Comparison of ENCODE assay signal across 1 cellular context in genomic region chr2:65554765-65555561, GRCh38.
TF ChIP-seq lines count a peak whose summit lies in the region.

No MANE protein-coding gene starts in this region.

TF ChIP-seq in WTC11, 78 proteins besides CTCF, POLR2A, EP300 and RAD21 (continued from another document):
- no peak for TF ChIP-seq FOXP4 (CRISPR knock-in tag; IDR thresholded peaks at IDR 0.05)
TF ChIP-seq in WTC11: peak in this region for 0.
